ENCODE assay signal across 11 cellular contexts in genomic region chr1:97764991-97765390, GRCh38.
"Had no signal": no experiment of that assay in that cellular context is flagged by ENCODE, and none has a peak within 500 bp of the region (broad histone marks: within the 10 kb centered on the region; RNA-seq: fewer than 3 reads in every experiment).

No MANE protein-coding gene starts in this region.

- FAIRE-seq: H1, H54, HTR-8/SVneo, K562 had no signal

- H3K9me3 Mint-ChIP-seq: GM23338 had no signal

- H3K4me1 Mint-ChIP-seq: GM23338 had no signal

- DNase-seq: HFFc6, IMR-90, Kasumi-1, KG1 had no signal

- H3K27ac Mint-ChIP-seq: GM23338, HFFc6 had no signal

- ATAC-seq: GM23338, HCT116, K562 had no signal

- H3K4me1 ChIP-seq: HAP-1 had no signal

- H3K4me3 ChIP-seq: GM23338, HAP-1, K562 had no signal

- H3K4me2 ChIP-seq: GM23338 had no signal

- H3K36me3 ChIP-seq: HAP-1 had no signal

- H2AFZ ChIP-seq: GM23338 had no signal

- H3K9me3 ChIP-seq: HAP-1 had no signal

- H3K4me3 Mint-ChIP-seq: GM23338, HFFc6 had no signal
